13 cellular contexts compared by ENCODE assay signal in the genomic region with DNA sequence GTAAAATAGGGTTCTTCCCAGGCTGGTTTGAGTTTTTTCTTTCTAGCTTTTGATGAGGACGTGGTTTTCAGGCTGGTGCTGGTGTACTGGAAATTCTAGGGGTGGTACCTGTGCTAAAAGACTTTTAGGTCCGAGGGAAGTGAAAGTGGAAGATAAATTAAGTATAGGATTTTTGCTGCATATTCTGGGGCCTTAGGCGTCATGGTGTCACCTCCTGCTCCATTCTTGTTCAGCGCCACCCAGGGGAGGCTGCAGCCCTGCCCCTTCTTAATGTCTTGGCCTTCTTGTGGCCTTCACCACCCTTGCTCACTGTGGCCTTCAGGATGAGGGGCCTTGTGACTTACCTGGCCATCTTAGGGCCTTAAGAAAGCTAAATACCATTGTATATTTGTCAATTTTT. TPM values are rescaled to one million over a fixed set of nuclear protein-coding genes. Genes with fewer than 3 reads are reported as not detected.
DNase-seq lines count a peak whose midpoint lies in the region; ATAC-seq and TF ChIP-seq lines count a peak whose summit lies in the region.
"Had no signal": no experiment of that assay in that cellular context is flagged by ENCODE, and none has a peak within 500 bp of the region (broad histone marks: within the 10 kb centered on the region; RNA-seq: fewer than 3 reads in every experiment).

No MANE protein-coding gene starts in this region.

- H3K27ac ChIP-seq in endodermal cell (ENCODE audit: low read depth, low read length) (no peak overlapping the region), WERI-Rb-1 (no peak overlapping the region)

- H3K9ac ChIP-seq in endodermal cell (ENCODE audit: extremely low read depth, low read length, poor library complexity, severe bottlenecking), result no peak overlapping the region

- H3K4me1 ChIP-seq in endodermal cell (ENCODE audit: control insufficient read depth, insufficient read depth, low read length), result peaks cover 8% of the 10 kb centered on the region

- H3K27me3 Mint-ChIP-seq in endodermal cell (ENCODE audit: insufficient read depth) (no peaks in the 10 kb centered on the region), progenitor cell of endocrine pancreas (no peaks in the 10 kb centered on the region)

- peak; percentile 49 for ATAC-seq in GM18868 (IDR thresholded peaks at IDR 0.05; ENCODE audit: unreplicated experiment)
- ATAC-seq: SK-N-SH treated with all-trans-retinoic acid at 6 μM for 48 hours; stimulated activated effector memory CD8-positive, alpha-beta T cell treated with anti-CD3 and anti-CD28 coated beads, Interleukin-12 subunit alpha, Interleukin-12 subunit beta, amount 100 ng/mL, for 72 hours had no signal

- H3K9me3 Mint-ChIP-seq in endodermal cell (no peaks in the 10 kb centered on the region), progenitor cell of endocrine pancreas (ENCODE audit: low read depth) (no peaks in the 10 kb centered on the region)
- H3K9me3 Mint-ChIP-seq: stimulated activated effector memory CD8-positive, alpha-beta T cell treated with anti-CD3 and anti-CD28 coated beads, Interleukin-12 subunit alpha, Interleukin-12 subunit beta, amount 100 ng/mL, for 72 hours had no signal

- H3K4me3 Mint-ChIP-seq in endodermal cell, result no peak overlapping the region
- peak overlapping the region; percentile 31 for H3K4me3 Mint-ChIP-seq in progenitor cell of endocrine pancreas (ENCODE audit: low read depth)
- H3K4me3 Mint-ChIP-seq: stimulated activated effector memory CD8-positive, alpha-beta T cell treated with anti-CD3 and anti-CD28 coated beads, Interleukin-12 subunit alpha, Interleukin-12 subunit beta, amount 100 ng/mL, for 72 hours had no signal

- no peaks in the 10 kb centered on the region for H3K27me3 ChIP-seq in endodermal cell (ENCODE audit: control insufficient read depth, insufficient read depth, low read length, poor library complexity, severe bottlenecking)
- H3K27me3 ChIP-seq in WERI-Rb-1 (ENCODE audit: insufficient read depth, low read depth, severe bottlenecking), result no peaks in the 10 kb centered on the region

- DNase-seq in NAMALWA (ENCODE audit: low spot score) (peak; percentile 61), endodermal cell (peak; percentile 77), progenitor cell of endocrine pancreas (ENCODE audit: low spot score, unreplicated experiment) (no peak), WERI-Rb-1 (no peak), HuH-7.5 (ENCODE audit: low spot score) (no peak), GF-D8 (lab: John Stamatoyannopoulos, UW) (no peak)
- no peak for DNase-seq in activated CD4-positive, CD25-positive, alpha-beta regulatory T cell treated with anti-CD3 and anti-CD28 coated beads, Interleukin-2, amount 50 U/mL, for 72 hours
- DNase-seq: activated gamma-delta T cell treated with Interleukin-2 at 50 U/mL for 16 hours, kidney glomerular epithelial cell, NCI-H1048 had no signal

- TF ChIP-seq CTCF in endodermal cell (conservative IDR thresholded peaks at IDR 0.05) (peak; percentile 40), progenitor cell of endocrine pancreas (IDR thresholded peaks at IDR 0.05; ENCODE audit: unreplicated experiment) (no peak), WERI-Rb-1 (IDR thresholded peaks at IDR 0.05; ENCODE audit: low read depth, low read length) (no peak)

- H3K4me1 Mint-ChIP-seq in endodermal cell (peaks cover 47% of the 10 kb centered on the region), progenitor cell of endocrine pancreas (ENCODE audit: low read depth) (peaks cover 47% of the 10 kb centered on the region)

- peaks cover 4% of the 10 kb centered on the region for H3K9me3 ChIP-seq in endodermal cell (ENCODE audit: control insufficient read depth, low read length)
- no peaks in the 10 kb centered on the region for H3K9me3 ChIP-seq in WERI-Rb-1 (ENCODE audit: severe bottlenecking)

- H3K27ac Mint-ChIP-seq in endodermal cell (peak overlapping the region; percentile 83), progenitor cell of endocrine pancreas (peak overlapping the region; percentile 90)
- H3K27ac Mint-ChIP-seq: stimulated activated effector memory CD8-positive, alpha-beta T cell treated with anti-CD3 and anti-CD28 coated beads, Interleukin-12 subunit alpha, Interleukin-12 subunit beta, amount 100 ng/mL, for 72 hours had no signal

- H3K4me3 ChIP-seq in endodermal cell (ENCODE audit: low read length) (no peak overlapping the region), WERI-Rb-1 (ENCODE audit: low read depth, low read length) (no peak overlapping the region)

- WGBS in endodermal cell (ENCODE audit: insufficient coverage in 1 of 2, insufficient read length in 1 of 2), 2 experiments, result 72 to 87% methylated on average over 2 to 4 of the region's 4 CpGs

- peaks cover 22% of the 10 kb centered on the region for H3K36me3 ChIP-seq in endodermal cell (ENCODE audit: control insufficient read depth, insufficient read depth, low read length)
- H3K36me3 ChIP-seq in WERI-Rb-1, result peaks cover 5% of the 10 kb centered on the region

- H3K36me3 Mint-ChIP-seq in endodermal cell (ENCODE audit: low read depth), result peaks cover 21% of the 10 kb centered on the region
- peaks cover 19% of the 10 kb centered on the region for H3K36me3 Mint-ChIP-seq in progenitor cell of endocrine pancreas (ENCODE audit: insufficient read depth)

RNA-seq across cellular contexts. Expression of a gene that starts 12.4 kb away (rescaled TPM):
- 10 to 100 TPM; 17.4 to 18.8 TPM for total RNA-seq in endodermal cell
- 4.9 TPM for polyA plus RNA-seq in endodermal cell (2013, experiment 1 of 2)
- polyA plus RNA-seq in endodermal cell (2013, experiment 2 of 2), result 6.5 TPM
- total RNA-seq in progenitor cell of endocrine pancreas, result 27.2 and 27.9 TPM in 2 replicates

RNA-seq across cellular contexts. Expression of a gene that starts 27.8 kb away (rescaled TPM):
- 10 to 100 TPM; 37.0 to 39.9 TPM for total RNA-seq in endodermal cell
- polyA plus RNA-seq in endodermal cell (2013, experiment 1 of 2), result 9.2 TPM
- polyA plus RNA-seq in endodermal cell (2013, experiment 2 of 2), result 8.9 TPM
- 24.9 and 29.8 TPM in 2 replicates for total RNA-seq in progenitor cell of endocrine pancreas

RNA-seq across cellular contexts. Expression of a gene that starts 32.8 kb away (rescaled TPM):
- total RNA-seq in endodermal cell, result 10 to 100 TPM; 15.1 to 17.0 TPM
- polyA plus RNA-seq in endodermal cell (2013, experiment 1 of 2), result 8.7 TPM
- 7.6 TPM for polyA plus RNA-seq in endodermal cell (2013, experiment 2 of 2)
- 33.1 and 33.2 TPM in 2 replicates for total RNA-seq in progenitor cell of endocrine pancreas

RNA-seq across cellular contexts. Expression of a gene that starts 47.4 kb away (rescaled TPM):
- total RNA-seq in endodermal cell, result 10 to 100 TPM; 64.1 to 98.1 TPM
- 24.8 TPM for polyA plus RNA-seq in endodermal cell (2013, experiment 1 of 2)
- polyA plus RNA-seq in endodermal cell (2013, experiment 2 of 2), result 24.7 TPM
- total RNA-seq in progenitor cell of endocrine pancreas, result 88.4 and 93.7 TPM in 2 replicates

RNA-seq across cellular contexts. Expression of a gene that starts 55.7 kb away (rescaled TPM):
- 10 to 100 TPM; 16.2 to 21.4 TPM for total RNA-seq in endodermal cell
- polyA plus RNA-seq in endodermal cell (2013, experiment 1 of 2), result 19.0 TPM
- polyA plus RNA-seq in endodermal cell (2013, experiment 2 of 2), result 18.1 TPM
- 32.8 and 35.3 TPM in 2 replicates for total RNA-seq in progenitor cell of endocrine pancreas

Comparison
In these comparisons a context has a peak if more than half of its experiments do, and no peak if none do; other contexts are left out.
1. DNase-seq: peak in NAMALWA (single experiment) and endodermal cell (single experiment); none in progenitor cell of endocrine pancreas (single experiment), activated CD4-positive, CD25-positive, alpha-beta regulatory T cell treated with anti-CD3 and anti-CD28 coated beads, Interleukin-2, amount 50 U/mL, for 72 hours (single experiment), WERI-Rb-1 (single experiment), HuH-7.5 (single experiment) and GF-D8 (single experiment).